In genomic region chr2:175880-176800, GRCh38 we compare ENCODE assay signal across 8 cellular contexts.
A peak's percentile ranks its signal among the peaks of the same experiment; 100 is the strongest.
DNase-seq lines count a peak whose midpoint lies in the region; ATAC-seq lines count a peak whose summit lies in the region.

No MANE protein-coding gene starts in this region.

- peak overlapping the region in 10 of 11 experiments; percentile 5 to 47 (median 22); a peak in 15 of 22 replicates for H3K4me2 ChIP-seq in BLaER1 treated with 17β-estradiol and CSF1 and Interleukin-3, amounts not matched to agents 10 nM and 100 nM

- peak; percentile 86 for DNase-seq in RPMI7951 (ENCODE audit: low read depth)
- peak; percentile 15 to 84 (median 59) for DNase-seq in naive thymus-derived CD8-positive, alpha-beta T cell
- DNase-seq in ACHN: no peak
- DNase-seq in OCI-M2 (lab: John Stamatoyannopoulos, UW; ENCODE audit: unreplicated experiment): no peak
- no peak for DNase-seq in RPMI8226
- no peak for DNase-seq in NCI-H128 (lab: John Stamatoyannopoulos, UW; ENCODE audit: unreplicated experiment)

- no peak overlapping the region for H3K27ac ChIP-seq in BLaER1 treated with 17β-estradiol and CSF1 and Interleukin-3, amounts not matched to agents 10 nM and 100 nM

- peaks cover 0 to 14% (median 9%) of the 10 kb centered on the region in 10 experiments; a peak in 14 of 20 replicates for H3K4me1 ChIP-seq in BLaER1 treated with 17β-estradiol and CSF1 and Interleukin-3, amounts not matched to agents 10 nM and 100 nM

- POLR2A ChIA-PET in naive thymus-derived CD8-positive, alpha-beta T cell (lab: Charles Lee): interaction anchor here (0.6 to 3.5 kb wide), 10 partner anchors 9 to 460 kb away, joined by 3 to 15 read pairs (median 3); partner anchors contain the start of genes ACP1, ALKAL2 and SH3YL1

- no peak overlapping the region for H3K9ac ChIP-seq in BLaER1 treated with 17β-estradiol and CSF1 and Interleukin-3, amounts not matched to agents 10 nM and 100 nM

- in situ Hi-C loops in ACHN (cut with HindIII; ENCODE audit: low pct_ligation_motif_present, low pct_unique_long_range_greater_than_20kb, low sequenced_read_pairs): no loop called here

- peak overlapping the region; percentile 31 for H3K27ac Mint-ChIP-seq in activated T-helper 17 cell treated with anti-CD3 and anti-CD28 coated beads, Interleukin-2, amount 50 U/mL, for 72 hours
- peak overlapping the region; percentile 28 to 97 (median 88) for H3K27ac Mint-ChIP-seq in naive thymus-derived CD8-positive, alpha-beta T cell

- peak overlapping the region; percentile 45 for H3K4me3 Mint-ChIP-seq in activated T-helper 17 cell treated with anti-CD3 and anti-CD28 coated beads, Interleukin-2, amount 50 U/mL, for 72 hours
- H3K4me3 Mint-ChIP-seq in naive thymus-derived CD8-positive, alpha-beta T cell: peak overlapping the region; percentile 67 to 84 (median 76)

- peaks cover 29% of the 10 kb centered on the region for H3K4me1 Mint-ChIP-seq in activated T-helper 17 cell treated with anti-CD3 and anti-CD28 coated beads, Interleukin-2, amount 50 U/mL, for 72 hours
- peaks cover 13 to 48% (median 38%) of the 10 kb centered on the region in 4 donors for H3K4me1 Mint-ChIP-seq in naive thymus-derived CD8-positive, alpha-beta T cell

- H3K9me3 ChIP-seq in BLaER1 treated with 17β-estradiol and CSF1 and Interleukin-3, amounts not matched to agents 10 nM and 100 nM (replicated peaks in 1 of 11): peaks cover 0 to 14% (median 9%) of the 10 kb centered on the region in 11 experiments; a peak in 18 of 22 replicates

- peaks cover 3% of the 10 kb centered on the region for H3K9me3 Mint-ChIP-seq in activated T-helper 17 cell treated with anti-CD3 and anti-CD28 coated beads, Interleukin-2, amount 50 U/mL, for 72 hours
- peaks cover 0 to 2% (median 0%) of the 10 kb centered on the region in 9 donors for H3K9me3 Mint-ChIP-seq in naive thymus-derived CD8-positive, alpha-beta T cell

- no peaks in the 10 kb centered on the region for H3K36me3 Mint-ChIP-seq in activated T-helper 17 cell treated with anti-CD3 and anti-CD28 coated beads, Interleukin-2, amount 50 U/mL, for 72 hours (ENCODE audit: low read depth)
- no peaks in the 10 kb centered on the region for H3K36me3 Mint-ChIP-seq in naive thymus-derived CD8-positive, alpha-beta T cell

- no peaks in the 10 kb centered on the region for H3K36me3 ChIP-seq in BLaER1 treated with 17β-estradiol and CSF1 and Interleukin-3, amounts not matched to agents 10 nM and 100 nM

- no peaks in the 10 kb centered on the region for H4K20me1 ChIP-seq in BLaER1 treated with 17β-estradiol and CSF1 and Interleukin-3, amounts not matched to agents 10 nM and 100 nM

- H3K27me3 ChIP-seq in BLaER1 treated with 17β-estradiol and CSF1 and Interleukin-3, amounts not matched to agents 10 nM and 100 nM: no peaks in the 10 kb centered on the region

- H3K27me3 Mint-ChIP-seq in activated T-helper 17 cell treated with anti-CD3 and anti-CD28 coated beads, Interleukin-2, amount 50 U/mL, for 72 hours: no peaks in the 10 kb centered on the region
- H3K27me3 Mint-ChIP-seq in naive thymus-derived CD8-positive, alpha-beta T cell: no peaks in the 10 kb centered on the region

- H3K4me3 ChIP-seq in BLaER1 treated with 17β-estradiol and CSF1 and Interleukin-3, amounts not matched to agents 10 nM and 100 nM: no peak overlapping the region

- peak; percentile 87 for ATAC-seq in activated T-helper 17 cell treated with anti-CD3 and anti-CD28 coated beads, Interleukin-2, amount 50 U/mL, for 72 hours (replicated peaks)
- peak; percentile 98 to 99 for ATAC-seq in naive thymus-derived CD8-positive, alpha-beta T cell

Comparison
In these comparisons a context has a peak if more than half of its experiments do, and no peak if none do; other contexts are left out.
1. DNase-seq: peak in RPMI7951 (single experiment) and naive thymus-derived CD8-positive, alpha-beta T cell (10 of 10); none in ACHN (single experiment), OCI-M2 (single experiment), RPMI8226 (single experiment) and NCI-H128 (single experiment).